8 cellular contexts compared by ENCODE assay signal in genomic region chr17:42774066-42774750, GRCh38. TPM values are rescaled to one million over a fixed set of nuclear protein-coding genes. Genes with fewer than 3 reads are reported as not detected.
DNase-seq lines count a peak whose midpoint lies in the region; ATAC-seq and TF ChIP-seq lines count a peak whose summit lies in the region.

No MANE protein-coding gene starts in this region.

- no peak for TF ChIP-seq CTCF in fibroblast of lung (conservative IDR thresholded peaks at IDR 0.05 in 1 of 2, IDR thresholded peaks at IDR 0.05 in 1 of 2; ENCODE audit: low read depth in 1 of 2, low read length in 2 of 2)

- H3K4me1 ChIP-seq in SJCRH30 (peaks cover 9% of the 10 kb centered on the region; the same call in 1 of the 2 replicates), fibroblast of lung (ENCODE audit: control insufficient read depth, extremely low read depth, insufficient read depth, low read length) (peaks cover 9% of the 10 kb centered on the region)

- H2AFZ ChIP-seq in fibroblast of lung (ENCODE audit: low read length), result peak overlapping the region; percentile 99

- peak overlapping the region; percentile 88 for H3K9ac ChIP-seq in fibroblast of lung (ENCODE audit: insufficient read depth, low read length)

- H3K27ac ChIP-seq in SJCRH30, result peak overlapping the region; percentile 71
- H3K27ac ChIP-seq in fibroblast of lung (ENCODE audit: insufficient read depth, low read length), result peak overlapping the region; percentile 92

- H3K9me3 ChIP-seq in SJCRH30 (replicated peaks) (no peaks in the 10 kb centered on the region), fibroblast of lung (ENCODE audit: control insufficient read depth, insufficient read depth, low read depth, low read length) (no peaks in the 10 kb centered on the region)

- no peaks in the 10 kb centered on the region for H3K27me3 ChIP-seq in SJCRH30
- no peaks in the 10 kb centered on the region for H3K27me3 ChIP-seq in fibroblast of lung (ENCODE audit: control insufficient read depth, insufficient read depth, low read length)

- H4K20me1 ChIP-seq in fibroblast of lung (ENCODE audit: control insufficient read depth, extremely low read depth, insufficient read depth, low read length), result no peaks in the 10 kb centered on the region

- peaks cover 6% of the 10 kb centered on the region for H3K79me2 ChIP-seq in fibroblast of lung (ENCODE audit: control insufficient read depth, insufficient read depth, low read length)

- H3K4me3 ChIP-seq in GM08714 (ENCODE audit: low read length) (peak overlapping the region; percentile 72), SJCRH30 (peak overlapping the region; percentile 74), fibroblast of lung (replicated peaks in 1 of 4; ENCODE audit: control extremely low read depth in 1 of 4, insufficient read depth in 1 of 4, low read depth in 3 of 4, low read length in 4 of 4) (peak overlapping the region; percentile 92 to 100 (median 98))

- DNase-seq in SJCRH30, result no peak
- DNase-seq in fibroblast of lung (ENCODE audit: low read depth in 2 of 2), result peak in 1 of 2 donors; percentile 77
- DNase-seq in renal cortical epithelial cell (ENCODE audit: low read depth), result peak; percentile 79
- no peak for DNase-seq in NCI-H2171 (lab: John Stamatoyannopoulos, UW)
- no peak for DNase-seq in NCI-H69 (lab: John Stamatoyannopoulos, UW)

- H3K36me3 ChIP-seq in SJCRH30 (peaks cover 12% of the 10 kb centered on the region), fibroblast of lung (ENCODE audit: control insufficient read depth, insufficient read depth, low read length) (peaks cover 12% of the 10 kb centered on the region)

- ATAC-seq in HG03139 (IDR thresholded peaks at IDR 0.05; ENCODE audit: unreplicated experiment) (no peak), GM21825 (IDR thresholded peaks at IDR 0.05; ENCODE audit: unreplicated experiment) (no peak)

- H3K4me2 ChIP-seq in fibroblast of lung (ENCODE audit: extremely low read depth, insufficient read depth, low read length), result peak overlapping the region; percentile 100

RNA-seq across cellular contexts. Expression of gene VPS25, which starts 1.0 kb away (rescaled TPM):
- 71.0 and 79.3 TPM in 2 replicates for total RNA-seq in SJCRH30 (2014; rRNA removed; shearing (Covaris generic))
- total RNA-seq in fibroblast of lung, result 43.6 and 44.7 TPM in 2 replicates
- polyA plus RNA-seq in fibroblast of lung, result 92.7 and 121 TPM in 2 replicates
- 77.9 and 98.9 TPM in 2 replicates for polyA plus RNA-seq in fibroblast of lung (2012)
- 40.8 and 74.3 TPM in 2 replicates for polyA minus RNA-seq in fibroblast of lung (ENCODE audit: low replicate concordance)
- 70.5 and 148 TPM in 2 replicates for total RNA-seq in renal cortical epithelial cell

RNA-seq across cellular contexts. Expression of gene WNK4, which starts 6.2 kb away (rescaled TPM):
- 0.18 and 0.32 TPM in 2 replicates for total RNA-seq in SJCRH30 (2014; rRNA removed; shearing (Covaris generic))
- total RNA-seq in fibroblast of lung (under 0.01 and 0.51 TPM in 2 replicates), renal cortical epithelial cell (1.9 and 9.7 TPM in 2 replicates)
- 0.35 and 0.84 TPM in 2 replicates for polyA plus RNA-seq in fibroblast of lung
- polyA plus RNA-seq in fibroblast of lung (2012), result 1.7 and 2.3 TPM in 2 replicates
- polyA minus RNA-seq in fibroblast of lung (ENCODE audit: low replicate concordance), result 3.1 and 5.3 TPM in 2 replicates

RNA-seq across cellular contexts. Expression of gene RAMP2, which starts 13.2 kb away (rescaled TPM):
- not detected in 2 replicates for total RNA-seq in SJCRH30 (2014; rRNA removed; shearing (Covaris generic))
- total RNA-seq in fibroblast of lung (0.17 and 0.26 TPM in 2 replicates), renal cortical epithelial cell (not detected in 2 replicates)
- polyA plus RNA-seq in fibroblast of lung, result 0.17 and 0.45 TPM in 2 replicates
- polyA plus RNA-seq in fibroblast of lung (2012), result 0.36 and 0.43 TPM in 2 replicates
- 1.5 and 10.0 TPM in 2 replicates for polyA minus RNA-seq in fibroblast of lung (ENCODE audit: low replicate concordance)

RNA-seq across cellular contexts. Expression of gene COA3, which starts 24.3 kb away (rescaled TPM):
- total RNA-seq in SJCRH30 (2014; rRNA removed; shearing (Covaris generic)), result 105 and 107 TPM in 2 replicates
- 53.5 and 59.8 TPM in 2 replicates for total RNA-seq in fibroblast of lung
- polyA plus RNA-seq in fibroblast of lung, result 80.3 and 97.1 TPM in 2 replicates
- polyA plus RNA-seq in fibroblast of lung (2012), result 104 and 125 TPM in 2 replicates
- polyA minus RNA-seq in fibroblast of lung (ENCODE audit: low replicate concordance), result 60.9 and 79.8 TPM in 2 replicates
- total RNA-seq in renal cortical epithelial cell, result 81.1 and 89.7 TPM in 2 replicates

RNA-seq across cellular contexts. Expression of gene CNTD1, which starts 24.5 kb away (rescaled TPM):
- total RNA-seq in SJCRH30 (2014; rRNA removed; shearing (Covaris generic)), result 0.10 TPM in 2 replicates
- total RNA-seq in fibroblast of lung (0.26 and 0.66 TPM in 2 replicates), renal cortical epithelial cell (0.05 TPM in 1 of 2 replicates, not detected in the other)
- 0.14 TPM in 1 of 2 replicates, not detected in the other for polyA plus RNA-seq in fibroblast of lung
- 0.27 and 0.51 TPM in 2 replicates for polyA plus RNA-seq in fibroblast of lung (2012)
- polyA minus RNA-seq in fibroblast of lung (ENCODE audit: low replicate concordance), result not detected in 2 replicates
